16 cellular contexts compared by ENCODE assay signal in genomic region chr9:87469833-87470465, GRCh38. TPM values are rescaled to one million over a fixed set of nuclear protein-coding genes. Genes with fewer than 3 reads are reported as not detected.
DNase-seq lines count a peak whose midpoint lies in the region; ATAC-seq lines count a peak whose summit lies in the region.
"Had no signal": no experiment of that assay in that cellular context is flagged by ENCODE, and none has a peak within 500 bp of the region (broad histone marks: within the 10 kb centered on the region; RNA-seq: fewer than 3 reads in every experiment).

No MANE protein-coding gene starts in this region.

- no peak overlapping the region for H4K5ac ChIP-seq in mesendoderm (ENCODE audit: low read length)

- no peak overlapping the region for H3K56ac ChIP-seq in mesendoderm (ENCODE audit: low read length)

- no CpG with 5 or more reads among the region's 3 CpGs for WGBS in mesendoderm (ENCODE audit: extremely low coverage, insufficient coverage, low lambda C conversion rate)

- ATAC-seq in GM19035 (IDR thresholded peaks at IDR 0.05; ENCODE audit: unreplicated experiment) (no peak), GM18873 (IDR thresholded peaks at IDR 0.05; ENCODE audit: low FRiP score, unreplicated experiment) (no peak)
- ATAC-seq: Panc1, T-cell had no signal

- no peak overlapping the region for H3K9ac ChIP-seq in mesendoderm (ENCODE audit: low read length)

- DNase-seq in NCI-H748 (lab: John Stamatoyannopoulos, UW; ENCODE audit: unreplicated experiment), result peak; percentile 57
- no peak for DNase-seq in NCI-H748 treated with DMSO at 0.1 percent for 48 hours (lab: John Stamatoyannopoulos, UW)
- DNase-seq in OCI-M1 (lab: John Stamatoyannopoulos, UW), result peak; percentile 48
- DNase-seq in mesendoderm, result no peak
- DNase-seq in activated naive CD4-positive, alpha-beta T cell (lab: John Stamatoyannopoulos, UW), result no peak
- DNase-seq: CD8-positive, alpha-beta memory T cell; GDM1; Kasumi-1; NCI-H187; NCI-H2227 treated with DMSO at 0.1 percent for 48 hours; NCI-H524; T-cell had no signal

- H4K8ac ChIP-seq in mesendoderm (ENCODE audit: low read depth, low read length), result no peak overlapping the region

- no peak overlapping the region for H3K27ac ChIP-seq in mesendoderm (ENCODE audit: low read depth, low read length)
- H3K27ac ChIP-seq: C4-2B had no signal

- no peak overlapping the region for H3K4me3 ChIP-seq in mesendoderm (ENCODE audit: low read length)

- no peak overlapping the region for H3K4me2 ChIP-seq in mesendoderm (ENCODE audit: low read length)

- no peak overlapping the region for H2BK120ac ChIP-seq in mesendoderm (ENCODE audit: low read depth, low read length)

- H3K23ac ChIP-seq in mesendoderm (ENCODE audit: low read length), result peak overlapping the region; percentile 35

- H3K4me1 ChIP-seq in mesendoderm (ENCODE audit: control insufficient read depth, low read depth, low read length), result peaks cover 3% of the 10 kb centered on the region

- peak overlapping the region; percentile 95 for H2AK5ac ChIP-seq in mesendoderm (ENCODE audit: low read length)

- H2BK15ac ChIP-seq in mesendoderm (replicated peaks; ENCODE audit: low read depth), result no peak overlapping the region

- no peak overlapping the region for H3K18ac ChIP-seq in mesendoderm (ENCODE audit: low read length)

- H3K36me3 ChIP-seq in mesendoderm (ENCODE audit: control insufficient read depth, insufficient read depth, low read length), result no peaks in the 10 kb centered on the region

- no peaks in the 10 kb centered on the region for H3K79me1 ChIP-seq in mesendoderm (ENCODE audit: low read length)

- no peak overlapping the region for H3K4ac ChIP-seq in mesendoderm (ENCODE audit: low read depth, low read length)

- H2BK5ac ChIP-seq in mesendoderm (ENCODE audit: low read length), result no peak overlapping the region

- no peaks in the 10 kb centered on the region for H3K27me3 ChIP-seq in mesendoderm (ENCODE audit: insufficient read depth, low read length, poor library complexity)

- H3K79me2 ChIP-seq in mesendoderm (ENCODE audit: control insufficient read depth, insufficient read depth, low read length), result no peaks in the 10 kb centered on the region

RNA-seq across cellular contexts. Expression of gene DAPK1, which starts 27.7 kb away (rescaled TPM):
- 58.2 TPM for polyA plus RNA-seq in mesendoderm (2013, experiment 1 of 2)
- polyA plus RNA-seq in mesendoderm (2013, experiment 2 of 2), result 58.7 TPM
- polyA plus RNA-seq: CD8-positive, alpha-beta memory T cell had no signal

Comparison
In these comparisons a context has a peak if more than half of its experiments do, and no peak if none do; other contexts are left out.
1. DNase-seq: peak in NCI-H748 (single experiment) and OCI-M1 (single experiment); none in NCI-H748 treated with DMSO at 0.1 percent for 48 hours (single experiment), mesendoderm (single experiment) and activated naive CD4-positive, alpha-beta T cell (0 of 4).